Comparison of ENCODE assay signal across 1 cellular context in genomic region chr1:81836007-81836626, GRCh38.
TF ChIP-seq lines count a peak whose summit lies in the region.

No MANE protein-coding gene starts in this region.

TF ChIP-seq in HEK293, 187 proteins besides CTCF, POLR2A, EP300 and RAD21 (continued from another document):
- TF ChIP-seq ZBTB44 (tag by site-specific recombination; IDR thresholded peaks at IDR 0.05): peak; percentile 70; the same call in 1 of the 2 replicates
- no peak for TF ChIP-seq MZF1 (tag by site-specific recombination; IDR thresholded peaks at IDR 0.05; ENCODE audit: borderline replicate concordance)
- no peak for TF ChIP-seq ZEB2 (tag by site-specific recombination; IDR thresholded peaks at IDR 0.05)
- 0 out of 2 replicates have a peak, but pooled peaks have one; percentile 16 for TF ChIP-seq ZSCAN30 (tag by site-specific recombination; IDR thresholded peaks at IDR 0.05)
- TF ChIP-seq, protein P1, sequence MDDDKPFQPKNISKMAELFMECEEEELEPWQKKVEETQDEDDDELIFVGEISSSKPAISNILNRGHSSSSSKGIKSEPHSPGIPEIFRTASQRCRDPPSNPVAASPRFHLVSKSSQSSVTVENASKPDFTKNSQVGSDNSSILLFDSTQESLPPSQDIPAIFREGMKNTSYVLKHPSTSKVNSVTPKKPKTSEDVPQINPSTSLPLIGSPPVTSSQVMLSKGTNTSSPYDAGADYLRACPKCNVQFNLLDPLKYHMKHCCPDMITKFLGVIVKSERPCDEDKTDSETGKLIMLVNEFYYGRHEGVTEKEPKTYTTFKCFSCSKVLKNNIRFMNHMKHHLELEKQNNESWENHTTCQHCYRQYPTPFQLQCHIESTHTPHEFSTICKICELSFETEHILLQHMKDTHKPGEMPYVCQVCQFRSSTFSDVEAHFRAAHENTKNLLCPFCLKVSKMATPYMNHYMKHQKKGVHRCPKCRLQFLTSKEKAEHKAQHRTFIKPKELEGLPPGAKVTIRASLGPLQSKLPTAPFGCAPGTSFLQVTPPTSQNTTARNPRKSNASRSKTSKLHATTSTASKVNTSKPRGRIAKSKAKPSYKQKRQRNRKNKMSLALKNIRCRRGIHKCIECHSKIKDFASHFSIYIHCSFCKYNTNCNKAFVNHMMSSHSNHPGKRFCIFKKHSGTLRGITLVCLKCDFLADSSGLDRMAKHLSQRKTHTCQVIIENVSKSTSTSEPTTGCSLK (tag by site-specific recombination; IDR thresholded peaks at IDR 0.05): no peak
- TF ChIP-seq PRDM10 (tag by site-specific recombination; IDR thresholded peaks at IDR 0.05): 0 out of 2 replicates have a peak, but pooled peaks have one; percentile 12
- TF ChIP-seq, protein P2, sequence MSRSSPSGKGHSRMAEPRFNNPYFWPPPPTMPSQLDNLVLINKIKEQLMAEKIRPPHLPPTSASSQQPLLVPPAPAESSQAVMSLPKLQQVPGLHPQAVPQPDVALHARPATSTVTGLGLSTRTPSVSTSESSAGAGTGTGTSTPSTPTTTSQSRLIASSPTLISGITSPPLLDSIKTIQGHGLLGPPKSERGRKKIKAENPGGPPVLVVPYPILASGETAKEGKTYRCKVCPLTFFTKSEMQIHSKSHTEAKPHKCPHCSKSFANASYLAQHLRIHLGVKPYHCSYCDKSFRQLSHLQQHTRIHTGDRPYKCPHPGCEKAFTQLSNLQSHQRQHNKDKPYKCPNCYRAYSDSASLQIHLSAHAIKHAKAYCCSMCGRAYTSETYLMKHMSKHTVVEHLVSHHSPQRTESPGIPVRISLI (tag by site-specific recombination; IDR thresholded peaks at IDR 0.05): peak; percentile 51; the same call in 1 of the 2 replicates
- no peak for TF ChIP-seq ZNF692 (tag by site-specific recombination; IDR thresholded peaks at IDR 0.05)
- peak; percentile 58 for TF ChIP-seq ZNF510 (tag by site-specific recombination; IDR thresholded peaks at IDR 0.05; ENCODE audit: insufficient replicate concordance)
